Comparison of ENCODE assay signal across 35 cellular contexts in genomic region chr3:93855406-93855805, GRCh38.
"Had no signal": no experiment of that assay in that cellular context is flagged by ENCODE, and none has a peak within 500 bp of the region (broad histone marks: within the 10 kb centered on the region; RNA-seq: fewer than 3 reads in every experiment).

No MANE protein-coding gene starts in this region.

- DNase-seq: activated CD4-positive, alpha-beta memory T cell treated with anti-CD3 and anti-CD28 coated beads for 36 hours; activated CD4-positive, alpha-beta T cell treated with anti-CD3 and anti-CD28 coated beads for 36 hours; activated CD4-positive, alpha-beta T cell treated with anti-CD3 and anti-CD28 coated beads, Interleukin-2, amount 10 ng/mL, durations not matched to agents 24 days and 14 days; activated CD4-positive, CD25-positive, alpha-beta regulatory T cell; activated CD4-positive, CD25-positive, alpha-beta regulatory T cell treated with anti-CD3 and anti-CD28 coated beads, Interleukin-2, amount 50 U/mL, for 72 hours; activated CD8-positive, alpha-beta memory T cell treated with anti-CD3 and anti-CD28 coated beads, Interleukin-2, amount 10 ng/mL, durations not matched to agents 7 days and 5 days; activated CD8-positive, alpha-beta memory T cell treated with anti-CD3 and anti-CD28 coated beads, Interleukin-2, amount 50 U/mL, for 4 hours; activated CD8-positive, alpha-beta T cell treated with anti-CD3 and anti-CD28 coated beads, Interleukin-2, amount 10 ng/mL, durations not matched to agents 7 days and 5 days; activated effector memory CD4-positive, alpha-beta T cell treated with anti-CD3 and anti-CD28 coated beads, Interleukin-2, amount 50 U/mL, for 16 hours; activated naive CD4-positive, alpha-beta T cell; activated naive CD4-positive, alpha-beta T cell treated with anti-CD3 and anti-CD28 coated beads, Interleukin-2, amount 10 ng/mL, durations not matched to agents 7 days and 5 days; activated naive CD8-positive, alpha-beta T cell treated with anti-CD3 and anti-CD28 coated beads, Interleukin-2, amount 10 ng/mL, durations not matched to agents 7 days and 5 days; activated T-cell treated with anti-CD3 and anti-CD28 coated beads, Interleukin-2, amount 50 U/mL, for 1 hour; activated T-cell treated with anti-CD3 and anti-CD28 coated beads, Interleukin-2, amount 50 U/mL, for 48 hours; central memory CD4-positive, alpha-beta T cell; cerebellar nuclear complex; dorsolateral prefrontal cortex; effector memory CD4-positive, alpha-beta T cell; endodermal cell; erythroblast; foreskin melanocyte; head of caudate nucleus; T-helper 1 cell; T-helper 2 cell had no signal

- H3K9me3 ChIP-seq: ascending aorta, esophagus muscularis mucosa had no signal

- H3K27ac ChIP-seq: ascending aorta, breast epithelium, cardiac muscle cell, coronary artery, dorsolateral prefrontal cortex, esophagus muscularis mucosa, gastroesophageal sphincter had no signal

- H3K4me1 ChIP-seq: ascending aorta, breast epithelium, esophagus muscularis mucosa, gastroesophageal sphincter had no signal

- H3K4me1 Mint-ChIP-seq: activated CD4-positive, alpha-beta T cell treated with anti-CD3 and anti-CD28 coated beads for 36 hours; activated CD4-positive, alpha-beta T cell treated with anti-CD3 and anti-CD28 coated beads, Interleukin-2, amount 10 ng/mL, durations not matched to agents 24 days and 14 days; activated CD8-positive, alpha-beta memory T cell treated with anti-CD3 and anti-CD28 coated beads, Interleukin-2, amount 10 ng/mL, durations not matched to agents 7 days and 5 days; activated naive CD4-positive, alpha-beta T cell treated with anti-CD3 and anti-CD28 coated beads, Interleukin-2, amount 10 ng/mL, durations not matched to agents 7 days and 5 days; activated naive CD8-positive, alpha-beta T cell treated with anti-CD3 and anti-CD28 coated beads, Interleukin-2, amount 10 ng/mL, durations not matched to agents 7 days and 5 days; brain; endodermal cell had no signal

- H3K4me3 ChIP-seq: ascending aorta, breast epithelium, cardiac muscle cell, coronary artery, dorsolateral prefrontal cortex, esophagus muscularis mucosa, gastroesophageal sphincter had no signal

- H3K27me3 Mint-ChIP-seq: activated CD4-positive, alpha-beta memory T cell treated with anti-CD3 and anti-CD28 coated beads for 36 hours; activated CD4-positive, alpha-beta T cell treated with anti-CD3 and anti-CD28 coated beads for 36 hours; activated CD4-positive, alpha-beta T cell treated with anti-CD3 and anti-CD28 coated beads, Interleukin-2, amount 10 ng/mL, durations not matched to agents 24 days and 14 days; activated CD8-positive, alpha-beta memory T cell treated with anti-CD3 and anti-CD28 coated beads, Interleukin-2, amount 10 ng/mL, durations not matched to agents 7 days and 5 days; activated naive CD4-positive, alpha-beta T cell treated with anti-CD3 and anti-CD28 coated beads, Interleukin-2, amount 10 ng/mL, durations not matched to agents 7 days and 5 days; brain; dendritic cell treated with granulocyte-macrophage colony-stimulating factor and Interleukin-4, amounts not matched to agents 40 ng/mL and 50 ng/mL, for 4 days had no signal

- H3K36me3 Mint-ChIP-seq: activated CD8-positive, alpha-beta memory T cell treated with anti-CD3 and anti-CD28 coated beads, Interleukin-2, amount 10 ng/mL, durations not matched to agents 7 days and 5 days; activated naive CD4-positive, alpha-beta T cell treated with anti-CD3 and anti-CD28 coated beads, Interleukin-2, amount 10 ng/mL, durations not matched to agents 7 days and 5 days; activated naive CD4-positive, alpha-beta T cell treated with anti-CD3 and anti-CD28 coated beads, Interleukin-2, amount 50 U/mL, for 72 hours; activated naive CD8-positive, alpha-beta T cell treated with anti-CD3 and anti-CD28 coated beads, Interleukin-2, amount 10 ng/mL, durations not matched to agents 7 days and 5 days; brain had no signal

- H3K27ac Mint-ChIP-seq: activated CD4-positive, alpha-beta memory T cell treated with anti-CD3 and anti-CD28 coated beads for 36 hours; activated CD4-positive, alpha-beta T cell treated with anti-CD3 and anti-CD28 coated beads for 36 hours; activated CD4-positive, alpha-beta T cell treated with anti-CD3 and anti-CD28 coated beads, Interleukin-2, amount 10 ng/mL, durations not matched to agents 24 days and 14 days; activated CD8-positive, alpha-beta memory T cell treated with anti-CD3 and anti-CD28 coated beads, Interleukin-2, amount 10 ng/mL, durations not matched to agents 7 days and 5 days; activated CD8-positive, alpha-beta T cell treated with anti-CD3 and anti-CD28 coated beads, Interleukin-2, amount 10 ng/mL, durations not matched to agents 7 days and 5 days; activated naive CD4-positive, alpha-beta T cell treated with anti-CD3 and anti-CD28 coated beads, Interleukin-2, amount 10 ng/mL, durations not matched to agents 7 days and 5 days; activated naive CD4-positive, alpha-beta T cell treated with anti-CD3 and anti-CD28 coated beads, Interleukin-2, amount 50 U/mL, for 72 hours; activated naive CD8-positive, alpha-beta T cell treated with anti-CD3 and anti-CD28 coated beads, Interleukin-2, amount 10 ng/mL, durations not matched to agents 7 days and 5 days; activated T-helper 1 cell treated with anti-CD3 and anti-CD28 coated beads, Interleukin-12 subunit alpha, Interleukin-12 subunit beta, Interleukin-2, Interleukin-4 antibody, amounts not matched to agents 30 ng/mL and 10 ng/mL and 1 ng/mL, durations not matched to agents 14 hours and 24 hours and 36 hours; activated T-helper 2 cell treated with anti-CD3 and anti-CD28 coated beads, Interferon-gamma antibody, Interleukin-2, Interleukin-4, amounts not matched to agents 10 μg/mL and 5 μg/mL and 100 μg/mL, durations not matched to agents 14 hours and 24 hours and 36 hours; brain; dendritic cell treated with granulocyte-macrophage colony-stimulating factor and Interleukin-4, amounts not matched to agents 40 ng/mL and 50 ng/mL, for 4 days; endodermal cell had no signal

- H3K36me3 ChIP-seq: ascending aorta, breast epithelium, cardiac muscle cell, esophagus muscularis mucosa, gastroesophageal sphincter had no signal

- ATAC-seq: activated CD4-positive, alpha-beta T cell treated with anti-CD3 and anti-CD28 coated beads for 36 hours; activated CD8-positive, alpha-beta memory T cell treated with anti-CD3 and anti-CD28 coated beads, Interleukin-2, amount 10 ng/mL, durations not matched to agents 7 days and 5 days; activated CD8-positive, alpha-beta T cell treated with anti-CD3 and anti-CD28 coated beads, Interleukin-2, amount 10 ng/mL, durations not matched to agents 7 days and 5 days; activated naive CD4-positive, alpha-beta T cell treated with anti-CD3 and anti-CD28 coated beads, Interleukin-2, amount 50 U/mL, for 72 hours; gastroesophageal sphincter had no signal

- H3K27me3 ChIP-seq: ascending aorta, breast epithelium, cardiac muscle cell, dorsolateral prefrontal cortex, esophagus muscularis mucosa, gastroesophageal sphincter had no signal

- H3K4me3 Mint-ChIP-seq: activated CD4-positive, alpha-beta memory T cell treated with anti-CD3 and anti-CD28 coated beads for 36 hours; activated CD4-positive, alpha-beta T cell treated with anti-CD3 and anti-CD28 coated beads for 36 hours; activated CD4-positive, alpha-beta T cell treated with anti-CD3 and anti-CD28 coated beads, Interleukin-2, amount 10 ng/mL, durations not matched to agents 24 days and 14 days; activated CD8-positive, alpha-beta memory T cell treated with anti-CD3 and anti-CD28 coated beads, Interleukin-2, amount 10 ng/mL, durations not matched to agents 7 days and 5 days; activated CD8-positive, alpha-beta T cell treated with anti-CD3 and anti-CD28 coated beads, Interleukin-2, amount 10 ng/mL, durations not matched to agents 7 days and 5 days; activated naive CD4-positive, alpha-beta T cell treated with anti-CD3 and anti-CD28 coated beads, Interleukin-2, amount 10 ng/mL, durations not matched to agents 7 days and 5 days; activated naive CD8-positive, alpha-beta T cell treated with anti-CD3 and anti-CD28 coated beads, Interleukin-2, amount 10 ng/mL, durations not matched to agents 7 days and 5 days; activated T-helper 1 cell treated with anti-CD3 and anti-CD28 coated beads, Interleukin-12 subunit alpha, Interleukin-12 subunit beta, Interleukin-2, Interleukin-4 antibody, amounts not matched to agents 30 ng/mL and 10 ng/mL and 1 ng/mL, durations not matched to agents 14 hours and 24 hours and 36 hours; brain; dendritic cell treated with granulocyte-macrophage colony-stimulating factor and Interleukin-4, amounts not matched to agents 40 ng/mL and 50 ng/mL, for 4 days; endodermal cell had no signal
